15 cellular contexts compared by ENCODE assay signal in the genomic region with DNA sequence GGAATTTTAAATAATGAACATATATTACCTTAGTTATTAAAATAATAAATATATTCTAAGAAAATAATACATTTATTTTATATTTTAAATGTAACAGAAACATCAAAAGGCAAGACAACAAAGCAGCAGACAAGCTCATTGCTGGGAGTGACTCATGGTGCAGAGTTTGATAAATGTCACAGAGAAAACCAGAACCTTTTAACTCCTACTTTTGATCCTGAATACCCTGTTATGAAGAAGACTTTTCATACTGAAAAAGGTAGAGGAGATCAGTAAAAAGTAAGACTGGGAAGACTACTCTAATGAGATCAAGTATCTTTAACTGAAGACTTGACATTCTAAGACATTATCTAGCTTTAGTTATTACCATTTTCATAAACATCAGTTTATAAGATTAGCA.
"Had no signal": no experiment of that assay in that cellular context is flagged by ENCODE, and none has a peak within 500 bp of the region (broad histone marks: within the 10 kb centered on the region; RNA-seq: fewer than 3 reads in every experiment).

No MANE protein-coding gene starts in this region.

- H3K9me3 Mint-ChIP-seq: stimulated activated effector memory CD8-positive, alpha-beta T cell treated with anti-CD3 and anti-CD28 coated beads, Interleukin-12 subunit alpha, Interleukin-12 subunit beta, amount 100 ng/mL, for 72 hours had no signal

- H3K27me3 Mint-ChIP-seq: naive thymus-derived CD4-positive, alpha-beta T cell had no signal

- FAIRE-seq: bronchial epithelial cell, small intestine had no signal

- H3K4me3 ChIP-seq: dorsolateral prefrontal cortex, lung had no signal

- H3K36me3 Mint-ChIP-seq: stimulated activated effector memory CD8-positive, alpha-beta T cell treated with anti-CD3 and anti-CD28 coated beads, Interleukin-12 subunit alpha, Interleukin-12 subunit beta, amount 100 ng/mL, for 72 hours had no signal

- H3K27ac Mint-ChIP-seq: stimulated activated effector memory CD8-positive, alpha-beta T cell treated with anti-CD3 and anti-CD28 coated beads, Interleukin-12 subunit alpha, Interleukin-12 subunit beta, amount 100 ng/mL, for 72 hours had no signal

- DNase-seq: activated CD4-positive, CD25-positive, alpha-beta regulatory T cell treated with anti-CD3 and anti-CD28 coated beads, Interleukin-2, amount 50 U/mL, for 72 hours; aorta; dorsolateral prefrontal cortex; glutamatergic neuron; left colon; naive thymus-derived CD4-positive, alpha-beta T cell; right cardiac atrium; SHP77 treated with DMSO at 0.1 percent for 48 hours; small intestine; substantia nigra; trophoblast cell had no signal

- H3K4me3 Mint-ChIP-seq: stimulated activated effector memory CD8-positive, alpha-beta T cell treated with anti-CD3 and anti-CD28 coated beads, Interleukin-12 subunit alpha, Interleukin-12 subunit beta, amount 100 ng/mL, for 72 hours had no signal

- ATAC-seq: esophagus mucosa; left colon; naive thymus-derived CD4-positive, alpha-beta T cell; right cardiac atrium; stimulated activated effector memory CD8-positive, alpha-beta T cell treated with anti-CD3 and anti-CD28 coated beads, Interleukin-12 subunit alpha, Interleukin-12 subunit beta, amount 100 ng/mL, for 72 hours had no signal

- H3K27me3 ChIP-seq: dorsolateral prefrontal cortex had no signal
